1 cellular context compared by ENCODE assay signal in the genomic region with DNA sequence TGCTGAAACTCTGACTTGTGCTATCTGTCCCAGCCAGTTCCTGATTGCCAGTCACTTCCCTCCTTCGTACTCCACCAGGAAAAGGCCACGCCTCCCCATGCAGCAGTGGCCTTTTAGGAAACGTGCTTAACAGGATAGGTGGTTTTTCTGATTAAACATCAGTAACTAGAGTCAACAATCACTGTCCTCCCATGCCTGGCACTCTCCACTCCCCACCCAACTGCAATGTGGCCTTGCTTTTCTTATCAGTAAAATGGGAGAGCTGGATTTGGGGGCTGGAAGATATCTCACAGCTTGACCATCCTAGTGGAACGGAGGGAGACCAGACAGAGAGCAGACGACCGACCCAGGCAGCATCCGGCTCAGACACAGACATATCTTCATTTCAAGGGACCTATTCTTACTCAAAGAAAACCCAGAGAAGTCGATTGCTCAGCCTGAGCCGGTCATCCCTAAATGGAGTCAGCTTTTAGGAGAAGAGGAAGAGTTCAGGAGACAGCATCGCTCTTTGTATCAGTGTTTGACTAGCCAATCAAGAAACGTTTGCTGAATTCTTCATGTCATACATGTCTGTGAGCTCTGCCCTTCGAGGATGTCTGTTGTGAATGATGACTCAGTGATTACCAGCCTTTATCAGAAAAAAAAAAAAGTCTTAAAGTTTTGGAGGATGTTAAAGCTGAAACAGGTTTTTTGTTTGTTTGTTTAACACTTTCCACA.
TF ChIP-seq lines count a peak whose summit lies in the region.

No MANE protein-coding gene starts in this region.

TF ChIP-seq in GM12878, 131 proteins besides CTCF, POLR2A, EP300 and RAD21:
- TF ChIP-seq, protein P1, sequence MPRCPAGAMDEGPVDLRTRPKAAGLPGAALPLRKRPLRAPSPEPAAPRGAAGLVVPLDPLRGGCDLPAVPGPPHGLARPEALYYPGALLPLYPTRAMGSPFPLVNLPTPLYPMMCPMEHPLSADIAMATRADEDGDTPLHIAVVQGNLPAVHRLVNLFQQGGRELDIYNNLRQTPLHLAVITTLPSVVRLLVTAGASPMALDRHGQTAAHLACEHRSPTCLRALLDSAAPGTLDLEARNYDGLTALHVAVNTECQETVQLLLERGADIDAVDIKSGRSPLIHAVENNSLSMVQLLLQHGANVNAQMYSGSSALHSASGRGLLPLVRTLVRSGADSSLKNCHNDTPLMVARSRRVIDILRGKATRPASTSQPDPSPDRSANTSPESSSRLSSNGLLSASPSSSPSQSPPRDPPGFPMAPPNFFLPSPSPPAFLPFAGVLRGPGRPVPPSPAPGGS (IDR thresholded peaks at IDR 0.05; ENCODE audit: borderline replicate concordance, insufficient read depth, low read depth, low read length, poor library complexity, severe bottlenecking) = peak; percentile 76
- no peak for TF ChIP-seq RCOR1 (conservative IDR thresholded peaks at IDR 0.05; ENCODE audit: low read depth, low read length)
